ENCODE assay signal across 19 cellular contexts in genomic region chr10:21687994-21688301, GRCh38.
"Had no signal": no experiment of that assay in that cellular context is flagged by ENCODE, and none has a peak within 500 bp of the region (broad histone marks: within the 10 kb centered on the region; RNA-seq: fewer than 3 reads in every experiment).

No MANE protein-coding gene starts in this region.

- H3K27ac ChIP-seq: colonic mucosa, foreskin keratinocyte, sigmoid colon, upper lobe of right lung had no signal

- ATAC-seq: foreskin keratinocyte; stimulated activated memory B cell treated with anti-CD40 and anti-IgM and Interleukin-4, amounts not matched to agents 10 μg/mL and 1 μg/mL and 100 μg/mL, for 72 hours; upper lobe of right lung had no signal

- H3K9me3 ChIP-seq: colonic mucosa, sigmoid colon, upper lobe of right lung had no signal

- H3K27me3 ChIP-seq: colonic mucosa, foreskin keratinocyte, sigmoid colon, upper lobe of right lung had no signal

- H3K27me3 Mint-ChIP-seq: activated B cell treated with CpG ODN at 0.5 μM for 24 hours; activated naive CD8-positive, alpha-beta T cell; stimulated activated memory B cell treated with anti-CD40 and anti-IgM and Interleukin-4, amounts not matched to agents 10 μg/mL and 1 μg/mL and 100 μg/mL, for 72 hours had no signal

- H3K36me3 ChIP-seq: colonic mucosa, sigmoid colon had no signal

- H3K9me3 Mint-ChIP-seq: activated B cell treated with CpG ODN at 0.5 μM for 24 hours; brain; endodermal cell; nephron; stimulated activated memory B cell treated with anti-CD40 and anti-IgM and Interleukin-4, amounts not matched to agents 10 μg/mL and 1 μg/mL and 100 μg/mL, for 72 hours had no signal

- H3K4me1 ChIP-seq: colonic mucosa, foreskin keratinocyte, sigmoid colon, upper lobe of right lung had no signal

- H3K4me1 Mint-ChIP-seq: activated B cell treated with CpG ODN at 0.5 μM for 24 hours, nephron had no signal

- H3K4me3 ChIP-seq: colonic mucosa, lung, sigmoid colon, upper lobe of right lung had no signal

- DNase-seq: activated B cell treated with CpG ODN at 0.5 μM for 24 hours; activated CD4-positive, alpha-beta T cell treated with anti-CD3 and anti-CD28 coated beads for 48 hours; activated CD8-positive, alpha-beta memory T cell treated with anti-CD3 and anti-CD28 coated beads, Interleukin-2, amount 50 U/mL, for 48 hours; central memory CD4-positive, alpha-beta T cell; colonic mucosa; endodermal cell; foreskin keratinocyte; glutamatergic neuron; hippocampal formation; islet precursor cell; midbrain; sigmoid colon; stimulated activated CD4-positive, alpha-beta T cell treated with anti-CD3 and anti-CD28 coated beads, Interleukin-4, amount 100 ng/mL, for 24 hours; upper lobe of right lung had no signal

- H3K4me3 Mint-ChIP-seq: activated B cell treated with CpG ODN at 0.5 μM for 24 hours; activated naive CD8-positive, alpha-beta T cell; brain; endodermal cell; nephron; stimulated activated memory B cell treated with anti-CD40 and anti-IgM and Interleukin-4, amounts not matched to agents 10 μg/mL and 1 μg/mL and 100 μg/mL, for 72 hours had no signal

- H3K27ac Mint-ChIP-seq: activated B cell treated with CpG ODN at 0.5 μM for 24 hours; endodermal cell; nephron; stimulated activated memory B cell treated with anti-CD40 and anti-IgM and Interleukin-4, amounts not matched to agents 10 μg/mL and 1 μg/mL and 100 μg/mL, for 72 hours had no signal
